ENCODE assay signal across 18 cellular contexts in the genomic region with DNA sequence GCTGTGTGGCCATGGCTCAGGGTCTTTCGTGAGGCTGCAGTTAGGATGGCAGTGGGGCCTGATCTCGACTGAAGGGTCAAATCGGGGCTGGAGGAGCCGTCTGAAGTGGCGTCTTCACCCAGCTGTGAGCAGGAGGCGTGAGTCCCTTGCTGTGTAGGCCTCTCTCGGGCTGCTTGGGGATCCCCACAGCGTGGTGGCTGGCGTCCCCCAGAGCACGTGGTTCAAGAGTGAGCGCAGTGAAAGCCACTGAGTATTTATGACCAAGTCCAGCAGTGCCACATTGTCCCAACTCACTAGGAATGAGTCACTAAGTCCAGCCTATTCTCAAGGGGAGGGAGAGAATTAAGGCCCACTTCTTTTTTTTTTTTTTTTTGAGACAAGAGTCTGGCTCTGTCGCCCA. TPM values are rescaled to one million over a fixed set of nuclear protein-coding genes. Genes with fewer than 3 reads are reported as not detected.
DNase-seq lines count a peak whose midpoint lies in the region; ATAC-seq and TF ChIP-seq lines count a peak whose summit lies in the region.
"Had no signal": no experiment of that assay in that cellular context is flagged by ENCODE, and none has a peak within 500 bp of the region (broad histone marks: within the 10 kb centered on the region; RNA-seq: fewer than 3 reads in every experiment).

No MANE protein-coding gene starts in this region.

- H2AK5ac ChIP-seq in trophoblast cell (ENCODE audit: low read length): no peak overlapping the region

- no peaks in the 10 kb centered on the region for H3K27me3 ChIP-seq in RWPE2 (ENCODE audit: insufficient read depth, poor library complexity, severe bottlenecking)
- no peaks in the 10 kb centered on the region for H3K27me3 ChIP-seq in osteoblast (ENCODE audit: insufficient read depth, low read length)
- no peaks in the 10 kb centered on the region for H3K27me3 ChIP-seq in trophoblast cell (ENCODE audit: insufficient read depth, low read length)
- H3K27me3 ChIP-seq: BE2C, SJSA1 had no signal

- peaks cover 16% of the 10 kb centered on the region for H3K4me1 ChIP-seq in RWPE2 (ENCODE audit: insufficient read depth, poor library complexity, severe bottlenecking)
- H3K4me1 ChIP-seq in osteoblast (ENCODE audit: insufficient read depth, low read length): peaks cover 12% of the 10 kb centered on the region
- H3K4me1 ChIP-seq in trophoblast cell (ENCODE audit: control insufficient read depth in 1 of 2, insufficient read depth in 2 of 2, low read length in 2 of 2): peaks cover 11 to 13% of the 10 kb centered on the region in 2 experiments
- H3K4me1 ChIP-seq: BE2C had no signal

- no peak overlapping the region for H2BK12ac ChIP-seq in trophoblast cell (ENCODE audit: low read length)

- H2AFZ ChIP-seq in osteoblast (ENCODE audit: low read length) (no peak overlapping the region), trophoblast cell (ENCODE audit: insufficient read depth, low read length, poor library complexity) (no peak overlapping the region)

- H2BK120ac ChIP-seq in trophoblast cell (ENCODE audit: insufficient read depth, low read length, poor library complexity): no peak overlapping the region

- ATAC-seq in HG02798 (IDR thresholded peaks at IDR 0.05; ENCODE audit: poor library complexity, unreplicated experiment) (peak; percentile 29), RWPE2 (ENCODE audit: low read depth) (no peak), GM21381 (IDR thresholded peaks at IDR 0.05; ENCODE audit: unreplicated experiment) (no peak), HG03521 (IDR thresholded peaks at IDR 0.05; ENCODE audit: unreplicated experiment) (no peak)

- H3K9me3 ChIP-seq in RWPE2 (ENCODE audit: severe bottlenecking) (no peaks in the 10 kb centered on the region), osteoblast (ENCODE audit: low read depth, low read length) (no peaks in the 10 kb centered on the region), trophoblast cell (ENCODE audit: insufficient read depth, low read depth, low read length) (peaks cover 2% of the 10 kb centered on the region)
- H3K9me3 ChIP-seq: BE2C, SJSA1 had no signal

- TF ChIP-seq CTCF in GM10266 (IDR thresholded peaks at IDR 0.05; ENCODE audit: control insufficient read depth, insufficient read depth, low read depth, missing control alignments) (no peak), RWPE2 (IDR thresholded peaks at IDR 0.05; ENCODE audit: poor library complexity, severe bottlenecking) (no peak), osteoblast (IDR thresholded peaks at IDR 0.05; ENCODE audit: extremely low read depth, low read depth, low read length) (no peak)

- H3K79me1 ChIP-seq in trophoblast cell (ENCODE audit: low read length): no peaks in the 10 kb centered on the region

- no peak overlapping the region for H2BK5ac ChIP-seq in trophoblast cell (ENCODE audit: low read depth, low read length, poor library complexity)

- no peaks in the 10 kb centered on the region for H4K20me1 ChIP-seq in osteoblast (ENCODE audit: insufficient read depth, low read length)

- DNase-seq in GM10266 (ENCODE audit: extremely low spot score) (peak; percentile 30), RWPE2 (ENCODE audit: low spot score) (peak; percentile 51), osteoblast (ENCODE audit: insufficient read length, low spot score, missing footprints) (peak; percentile 83), trophoblast cell (no peak)
- DNase-seq: BE2C; CD4-positive, CD25-positive, alpha-beta regulatory T cell; MM.1S; NCI-H1105 treated with DMSO at 0.1 percent for 48 hours; NCI-H2029 treated with DMSO at 0.1 percent for 48 hours; NCI-H226; NCI-H510A treated with DMSO at 0.1 percent for 48 hours; NCI-H748 treated with DMSO at 0.1 percent for 48 hours; NK-92 treated with Interleukin-12 subunit alpha and Interleukin-12 subunit beta, amount 100 ng/mL, for 24 hours; T-helper 1 cell had no signal

- H3K23ac ChIP-seq in trophoblast cell (ENCODE audit: low read length): no peak overlapping the region

- H3K36me3 ChIP-seq in RWPE2 (ENCODE audit: low read depth) (no peaks in the 10 kb centered on the region), osteoblast (ENCODE audit: insufficient read depth, low read length) (no peaks in the 10 kb centered on the region), trophoblast cell (ENCODE audit: control insufficient read depth in 1 of 2, insufficient read depth in 2 of 2, low read length in 2 of 2) (peaks cover 24 to 32% of the 10 kb centered on the region in 2 experiments)
- H3K36me3 ChIP-seq: BE2C, SJSA1 had no signal

- H4K8ac ChIP-seq in trophoblast cell (ENCODE audit: low read depth, low read length): no peak overlapping the region

- no peak overlapping the region for H3K18ac ChIP-seq in trophoblast cell (ENCODE audit: low read length)

- no peak overlapping the region for H3K4ac ChIP-seq in trophoblast cell (ENCODE audit: low read depth, low read length)

- no peak overlapping the region for H3K14ac ChIP-seq in trophoblast cell (ENCODE audit: low read length)

- no peak overlapping the region for H3K27ac ChIP-seq in RWPE2 (ENCODE audit: poor library complexity, severe bottlenecking)
- H3K27ac ChIP-seq in osteoblast (ENCODE audit: low read depth, low read length): no peak overlapping the region
- H3K27ac ChIP-seq in trophoblast cell (ENCODE audit: low read depth, low read length): no peak overlapping the region
- H3K27ac ChIP-seq: SJSA1 had no signal

- no CpG with 5 or more reads among the region's 12 CpGs for WGBS in trophoblast cell (ENCODE audit: extremely low coverage, insufficient coverage, insufficient read length)

- no peak overlapping the region for H4K91ac ChIP-seq in trophoblast cell (ENCODE audit: low read depth, low read length)

- H3K4me2 ChIP-seq in osteoblast (ENCODE audit: insufficient read depth, low read length) (no peak overlapping the region), trophoblast cell (ENCODE audit: low read length) (no peak overlapping the region)

- H3K4me3 ChIP-seq in RWPE2 (ENCODE audit: severe bottlenecking) (no peak overlapping the region), osteoblast (ENCODE audit: insufficient read depth, low read length) (no peak overlapping the region), trophoblast cell (ENCODE audit: low read depth, low read length) (no peak overlapping the region)
- H3K4me3 ChIP-seq: SJSA1 had no signal

- H3K79me2 ChIP-seq in osteoblast (ENCODE audit: insufficient read depth, low read length) (no peaks in the 10 kb centered on the region), trophoblast cell (ENCODE audit: control insufficient read depth, insufficient read depth, low read length, poor library complexity) (no peaks in the 10 kb centered on the region)

- H4K12ac ChIP-seq in trophoblast cell (ENCODE audit: low read depth, low read length): no peak overlapping the region

- no peak overlapping the region for H3K9ac ChIP-seq in trophoblast cell (ENCODE audit: low read length)

RNA-seq across cellular contexts. Expression of gene TCF25, which starts 11.7 kb away (rescaled TPM):
- 225 and 230 TPM in 2 replicates for total RNA-seq in osteoblast
- polyA plus RNA-seq in trophoblast cell (2013): 163 and 166 TPM in 2 replicates

RNA-seq across cellular contexts. Expression of gene SPIRE2, which starts 33.4 kb away (rescaled TPM):
- 0.72 and 1.5 TPM in 2 replicates for total RNA-seq in osteoblast
- 41.1 and 43.3 TPM in 2 replicates for polyA plus RNA-seq in trophoblast cell (2013)
- polyA plus RNA-seq: CD4-positive, CD25-positive, alpha-beta regulatory T cell had no signal

RNA-seq across cellular contexts. Expression of gene FANCA, which starts 45.2 kb away (rescaled TPM):
- total RNA-seq in osteoblast: 4.0 and 8.3 TPM in 2 replicates
- 31.2 TPM in 2 replicates for polyA plus RNA-seq in trophoblast cell (2013)

RNA-seq across cellular contexts. Expression of gene MC1R, which starts 57.0 kb away (rescaled TPM):
- 4.7 and 5.1 TPM in 2 replicates for total RNA-seq in osteoblast
- polyA plus RNA-seq in trophoblast cell (2013): 3.3 TPM in 2 replicates

Comparison
In these comparisons a context has a peak if more than half of its experiments do, and no peak if none do; other contexts are left out.
1. DNase-seq: peak in GM10266 (single experiment), RWPE2 (single experiment) and osteoblast (single experiment); none in trophoblast cell (0 of 2).